1 cellular context compared by ENCODE assay signal in the genomic region with DNA sequence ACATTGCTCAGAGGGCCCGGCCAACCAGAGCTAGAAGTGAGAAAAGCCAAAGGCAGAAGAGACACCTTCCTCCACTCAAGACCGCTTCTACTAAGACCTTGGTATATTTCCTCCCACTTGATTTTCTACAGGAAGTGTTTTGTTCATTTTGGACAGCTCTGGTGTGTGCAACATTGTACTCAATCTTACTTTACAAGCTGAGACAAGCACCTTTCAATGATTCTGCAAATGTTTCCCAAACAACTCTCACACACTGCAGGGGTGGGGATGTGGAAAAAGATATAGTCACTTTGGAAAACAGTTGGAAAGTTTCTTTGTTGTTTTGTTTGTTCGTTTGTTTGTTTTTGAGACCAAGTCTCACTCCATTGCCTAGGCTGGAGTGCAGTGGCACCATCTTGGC.
TF ChIP-seq lines count a peak whose summit lies in the region.

No MANE protein-coding gene starts in this region.

TF ChIP-seq in endothelial cell of umbilical vein, 7 proteins besides CTCF, POLR2A, EP300 and RAD21:
- no peak for TF ChIP-seq EZH2 (IDR thresholded peaks at IDR 0.05; ENCODE audit: borderline replicate concordance, low read depth, low read length, severe bottlenecking)
- TF ChIP-seq POLR2AphosphoS5 (IDR thresholded peaks at IDR 0.05; ENCODE audit: insufficient read depth, low read depth, low read length), result no peak
- TF ChIP-seq GATA2 (IDR thresholded peaks at IDR 0.05; ENCODE audit: insufficient read depth, insufficient read length, low read depth, low read length), result no peak
- no peak for TF ChIP-seq JUN (IDR thresholded peaks at IDR 0.05; ENCODE audit: borderline replicate concordance, insufficient read depth, insufficient read length, low read depth)
- TF ChIP-seq, protein P1, sequence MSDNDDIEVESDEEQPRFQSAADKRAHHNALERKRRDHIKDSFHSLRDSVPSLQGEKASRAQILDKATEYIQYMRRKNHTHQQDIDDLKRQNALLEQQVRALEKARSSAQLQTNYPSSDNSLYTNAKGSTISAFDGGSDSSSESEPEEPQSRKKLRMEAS (IDR thresholded peaks at IDR 0.05; ENCODE audit: insufficient read depth, insufficient read length), result no peak
- no peak for TF ChIP-seq FOS (IDR thresholded peaks at IDR 0.05; ENCODE audit: borderline replicate concordance, insufficient read depth, low read length)
- TF ChIP-seq MYC (IDR thresholded peaks at IDR 0.05; ENCODE audit: low read depth, low read length), result no peak
